23 cellular contexts compared by ENCODE assay signal in genomic region chr1:154794608-154795007, GRCh38.
"Had no signal": no experiment of that assay in that cellular context is flagged by ENCODE, and none has a peak within 500 bp of the region (broad histone marks: within the 10 kb centered on the region; RNA-seq: fewer than 3 reads in every experiment).

No MANE protein-coding gene starts in this region.

- FAIRE-seq: endothelial cell of umbilical vein, kidney, pancreas had no signal

- H3K4me3 ChIP-seq: coronary artery, lung, neural progenitor cell, pancreas, stomach, thoracic aorta had no signal

- H3K27me3 ChIP-seq: neural progenitor cell, pancreas had no signal

- H3K27ac ChIP-seq: coronary artery, foreskin keratinocyte, neural progenitor cell, pancreas, stomach, thoracic aorta had no signal

- DNase-seq: effector CD4-positive, alpha-beta T cell; endodermal cell; erythroblast; foreskin keratinocyte; kidney; left cardiac atrium; left ventricle myocardium superior; mesenchymal stem cell; midbrain; occipital lobe; pancreas; right cardiac atrium; stimulated activated CD4-positive, alpha-beta T cell treated with anti-CD3 and anti-CD28 coated beads, Interleukin-4, amount 100 ng/mL, for 24 hours; stomach; substantia nigra; trophoblast cell had no signal

- H3K36me3 ChIP-seq: neural progenitor cell, pancreas, stomach, thoracic aorta had no signal

- H3K9me3 ChIP-seq: pancreas, stomach, thoracic aorta had no signal

- H3K4me2 ChIP-seq: neural progenitor cell had no signal

- H3K4me1 ChIP-seq: pancreas had no signal

- H3K9ac ChIP-seq: neural progenitor cell had no signal

- ATAC-seq: foreskin keratinocyte; left cardiac atrium; left ventricle myocardium superior; natural killer cell treated with Interleukin-12 subunit alpha and Interleukin-12 subunit beta and Interleukin-15 and Interleukin-18, amount 100 ng/mL, for 72 hours; pancreas; right cardiac atrium; stimulated activated memory B cell treated with anti-CD40 and anti-IgM and Interleukin-4, amounts not matched to agents 10 μg/mL and 1 μg/mL and 100 μg/mL, for 72 hours had no signal

- H2AFZ ChIP-seq: neural progenitor cell had no signal
